13 cellular contexts compared by ENCODE assay signal in the genomic region with DNA sequence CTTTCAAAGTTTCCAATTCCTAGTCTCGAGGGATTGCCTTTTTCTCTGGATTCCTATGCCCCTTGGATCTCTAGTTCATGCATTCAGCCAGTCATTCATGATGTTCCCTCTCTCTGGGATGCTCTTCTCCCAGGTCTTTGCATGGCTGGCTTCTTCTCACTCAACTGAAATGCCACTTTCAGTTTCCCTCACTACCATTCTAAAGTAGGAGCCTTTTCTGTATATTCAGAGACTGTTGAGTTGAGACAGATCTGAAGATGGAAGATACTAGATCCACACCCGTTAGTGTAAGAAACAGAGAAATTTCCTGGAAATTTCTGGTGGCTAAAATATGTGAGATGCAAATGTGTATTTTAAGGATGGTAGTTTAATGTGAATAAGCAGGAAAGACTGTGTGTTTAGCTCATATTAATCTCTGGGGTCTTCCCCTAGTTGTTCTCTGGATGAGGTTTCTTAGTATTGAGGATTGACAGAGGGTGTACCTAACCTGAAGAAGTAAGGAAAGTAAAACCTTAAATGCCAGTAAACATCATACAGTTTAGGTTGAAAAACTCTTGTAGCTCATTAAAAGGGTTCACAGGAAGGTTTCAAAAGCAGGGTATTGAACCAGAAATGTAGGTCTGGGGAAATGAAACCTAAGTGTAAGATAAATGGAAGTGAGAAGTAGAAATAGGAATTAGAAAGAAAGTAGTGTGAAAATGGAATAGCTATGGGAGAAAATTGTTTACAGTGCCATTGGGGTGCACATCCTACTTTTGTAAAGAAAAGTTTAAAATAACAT.
A peak's percentile ranks its signal among the peaks of the same experiment; 100 is the strongest.
DNase-seq lines count a peak whose midpoint lies in the region; ATAC-seq and TF ChIP-seq lines count a peak whose summit lies in the region.
"Had no signal": no experiment of that assay in that cellular context is flagged by ENCODE, and none has a peak within 500 bp of the region (broad histone marks: within the 10 kb centered on the region; RNA-seq: fewer than 3 reads in every experiment).

No MANE protein-coding gene starts in this region.

- no peaks in the 10 kb centered on the region for H3F3A ChIP-seq in GM23338 (replicated peaks; ENCODE audit: low read depth)

- H2AK5ac ChIP-seq in mesendoderm (ENCODE audit: low read length) = no peak overlapping the region

- peaks cover 4% of the 10 kb centered on the region for H3K27me3 Mint-ChIP-seq in GM23338 (ENCODE audit: insufficient read depth, low read depth, poor library complexity)
- no peaks in the 10 kb centered on the region for H3K27me3 Mint-ChIP-seq in activated CD8-positive, alpha-beta T cell treated with anti-CD3 and anti-CD28 coated beads, Interleukin-2, amount 10 ng/mL, durations not matched to agents 7 days and 5 days (ENCODE audit: low read depth)

- H3K56ac ChIP-seq in mesendoderm (ENCODE audit: low read length) = no peak overlapping the region

- no peak overlapping the region for H3K4ac ChIP-seq in mesendoderm (ENCODE audit: low read depth, low read length)

- H3K27ac ChIP-seq in GM23338 (ENCODE audit: low read depth) (no peak overlapping the region), mesendoderm (ENCODE audit: low read depth, low read length) (no peak overlapping the region)

- H3K9ac ChIP-seq in mesendoderm (ENCODE audit: low read length) = no peak overlapping the region

- H2BK15ac ChIP-seq in mesendoderm (replicated peaks; ENCODE audit: low read depth) = no peak overlapping the region

- no peak overlapping the region for H3K4me3 Mint-ChIP-seq in GM23338
- H3K4me3 Mint-ChIP-seq in activated CD8-positive, alpha-beta T cell treated with anti-CD3 and anti-CD28 coated beads, Interleukin-2, amount 10 ng/mL, durations not matched to agents 7 days and 5 days = no peak overlapping the region

- no peak overlapping the region for H4K5ac ChIP-seq in mesendoderm (ENCODE audit: low read length)

- ATAC-seq in GM18870 (IDR thresholded peaks at IDR 0.05; ENCODE audit: unreplicated experiment) (peak; percentile 65), GM23338 (no peak), HG03469 (IDR thresholded peaks at IDR 0.05; ENCODE audit: unreplicated experiment) (peak; percentile 59)
- no peak for ATAC-seq in activated CD8-positive, alpha-beta T cell treated with anti-CD3 and anti-CD28 coated beads, Interleukin-2, amount 10 ng/mL, durations not matched to agents 7 days and 5 days
- ATAC-seq: esophagus mucosa had no signal

- H3K23ac ChIP-seq in mesendoderm (ENCODE audit: low read length) = no peak overlapping the region

- H3K36me3 Mint-ChIP-seq in GM23338 (ENCODE audit: low read depth) = peaks cover 2% of the 10 kb centered on the region; the same call in 2 of the 3 replicates
- H3K36me3 Mint-ChIP-seq in activated CD8-positive, alpha-beta T cell treated with anti-CD3 and anti-CD28 coated beads, Interleukin-2, amount 10 ng/mL, durations not matched to agents 7 days and 5 days (ENCODE audit: low read depth) = no peaks in the 10 kb centered on the region

- H3K27ac Mint-ChIP-seq in GM23338 = no peak overlapping the region
- H3K27ac Mint-ChIP-seq in activated CD8-positive, alpha-beta T cell treated with anti-CD3 and anti-CD28 coated beads, Interleukin-2, amount 10 ng/mL, durations not matched to agents 7 days and 5 days = no peak overlapping the region

- CTCF ChIA-PET in activated CD8-positive, alpha-beta T cell treated with anti-CD3 and anti-CD28 coated beads, Interleukin-2, amount 10 ng/mL, durations not matched to agents 7 days and 5 days (lab: Charles Lee) = no interaction called here

- TF ChIP-seq CTCF in GM23338 (conservative IDR thresholded peaks at IDR 0.05; ENCODE audit: low read depth in 2 of 2) = no peak

- no peak for DNase-seq in GM23338 (ENCODE audit: low spot score)
- no peak for DNase-seq in mesendoderm
- DNase-seq in activated CD8-positive, alpha-beta T cell treated with anti-CD3 and anti-CD28 coated beads, Interleukin-2, amount 10 ng/mL, durations not matched to agents 7 days and 5 days = no peak
- DNase-seq in stimulated activated naive CD4-positive, alpha-beta T cell treated with Interleukin-2 at 50 U/mL for 16 hours (lab: John Stamatoyannopoulos, UW) = no peak
- DNase-seq in NCI-H146 (lab: John Stamatoyannopoulos, UW) = no peak
- DNase-seq in stimulated activated CD4-positive, alpha-beta T cell treated with anti-CD3 and anti-CD28 coated beads, Interleukin-2, amount 100 ng/mL, for 48 hours = no peak
- DNase-seq: activated CD4-positive, alpha-beta T cell treated with anti-CD3 and anti-CD28 coated beads for 1 hour; left cardiac atrium; retina; stimulated activated CD8-positive, alpha-beta memory T cell treated with anti-CD3 and anti-CD28 coated beads, Interleukin-4, amount 100 ng/mL, for 48 hours had no signal

- peak overlapping the region; percentile 30; the same call in 1 of the 2 replicates for H2AFZ ChIP-seq in GM23338

- H3K36me3 ChIP-seq in GM23338 (ENCODE audit: insufficient read depth) = no peaks in the 10 kb centered on the region
- no peaks in the 10 kb centered on the region for H3K36me3 ChIP-seq in mesendoderm (ENCODE audit: control insufficient read depth, insufficient read depth, low read length)

- H3K9me2 ChIP-seq in GM23338 (ENCODE audit: insufficient read depth) = peaks cover 8% of the 10 kb centered on the region

- no peaks in the 10 kb centered on the region for H4K20me1 ChIP-seq in GM23338 (replicated peaks; ENCODE audit: insufficient read depth)

- H3K79me2 ChIP-seq in GM23338 (replicated peaks; ENCODE audit: insufficient read depth) (no peaks in the 10 kb centered on the region), mesendoderm (ENCODE audit: control insufficient read depth, insufficient read depth, low read length) (no peaks in the 10 kb centered on the region)

- H2BK5ac ChIP-seq in mesendoderm (ENCODE audit: low read length) = no peak overlapping the region

- no peak overlapping the region for H4K8ac ChIP-seq in mesendoderm (ENCODE audit: low read depth, low read length)

- peaks cover 9% of the 10 kb centered on the region for H3K9me3 Mint-ChIP-seq in GM23338
- H3K9me3 Mint-ChIP-seq in activated CD8-positive, alpha-beta T cell treated with anti-CD3 and anti-CD28 coated beads, Interleukin-2, amount 10 ng/mL, durations not matched to agents 7 days and 5 days (ENCODE audit: insufficient read depth) = no peaks in the 10 kb centered on the region

- no peak overlapping the region for H3K4me2 ChIP-seq in GM23338
- no peak overlapping the region for H3K4me2 ChIP-seq in mesendoderm (ENCODE audit: low read length)

- H3K4me3 ChIP-seq in GM23338 (no peak overlapping the region), mesendoderm (ENCODE audit: low read length) (no peak overlapping the region)

- WGBS in mesendoderm (ENCODE audit: extremely low coverage, insufficient coverage, low lambda C conversion rate) = no CpG with 5 or more reads among the region's 2 CpGs

- peak overlapping the region; percentile 15 for H2BK120ac ChIP-seq in mesendoderm (ENCODE audit: low read depth, low read length)

- H3K18ac ChIP-seq in mesendoderm (ENCODE audit: low read length) = peak overlapping the region; percentile 76

- peaks cover 21% of the 10 kb centered on the region for H3K4me1 Mint-ChIP-seq in GM23338
- no peaks in the 10 kb centered on the region for H3K4me1 Mint-ChIP-seq in activated CD8-positive, alpha-beta T cell treated with anti-CD3 and anti-CD28 coated beads, Interleukin-2, amount 10 ng/mL, durations not matched to agents 7 days and 5 days (ENCODE audit: low read depth)

- POLR2A ChIA-PET in activated CD8-positive, alpha-beta T cell treated with anti-CD3 and anti-CD28 coated beads, Interleukin-2, amount 10 ng/mL, durations not matched to agents 7 days and 5 days (lab: Charles Lee) = no interaction called here

- H3K27me3 ChIP-seq in GM23338 (ENCODE audit: insufficient read depth) (no peaks in the 10 kb centered on the region), mesendoderm (ENCODE audit: insufficient read depth, low read length, poor library complexity) (no peaks in the 10 kb centered on the region)

- H3K4me1 ChIP-seq in GM23338 (ENCODE audit: insufficient read depth) = peaks cover 19% of the 10 kb centered on the region
- H3K4me1 ChIP-seq in mesendoderm (ENCODE audit: control insufficient read depth, low read depth, low read length) = peaks cover 3% of the 10 kb centered on the region

- no peaks in the 10 kb centered on the region for H3K79me1 ChIP-seq in mesendoderm (ENCODE audit: low read length)

TF ChIP-seq in GM23338, 12 proteins besides CTCF, POLR2A, EP300 and RAD21 (continues in another document):
- TF ChIP-seq, protein P1, sequence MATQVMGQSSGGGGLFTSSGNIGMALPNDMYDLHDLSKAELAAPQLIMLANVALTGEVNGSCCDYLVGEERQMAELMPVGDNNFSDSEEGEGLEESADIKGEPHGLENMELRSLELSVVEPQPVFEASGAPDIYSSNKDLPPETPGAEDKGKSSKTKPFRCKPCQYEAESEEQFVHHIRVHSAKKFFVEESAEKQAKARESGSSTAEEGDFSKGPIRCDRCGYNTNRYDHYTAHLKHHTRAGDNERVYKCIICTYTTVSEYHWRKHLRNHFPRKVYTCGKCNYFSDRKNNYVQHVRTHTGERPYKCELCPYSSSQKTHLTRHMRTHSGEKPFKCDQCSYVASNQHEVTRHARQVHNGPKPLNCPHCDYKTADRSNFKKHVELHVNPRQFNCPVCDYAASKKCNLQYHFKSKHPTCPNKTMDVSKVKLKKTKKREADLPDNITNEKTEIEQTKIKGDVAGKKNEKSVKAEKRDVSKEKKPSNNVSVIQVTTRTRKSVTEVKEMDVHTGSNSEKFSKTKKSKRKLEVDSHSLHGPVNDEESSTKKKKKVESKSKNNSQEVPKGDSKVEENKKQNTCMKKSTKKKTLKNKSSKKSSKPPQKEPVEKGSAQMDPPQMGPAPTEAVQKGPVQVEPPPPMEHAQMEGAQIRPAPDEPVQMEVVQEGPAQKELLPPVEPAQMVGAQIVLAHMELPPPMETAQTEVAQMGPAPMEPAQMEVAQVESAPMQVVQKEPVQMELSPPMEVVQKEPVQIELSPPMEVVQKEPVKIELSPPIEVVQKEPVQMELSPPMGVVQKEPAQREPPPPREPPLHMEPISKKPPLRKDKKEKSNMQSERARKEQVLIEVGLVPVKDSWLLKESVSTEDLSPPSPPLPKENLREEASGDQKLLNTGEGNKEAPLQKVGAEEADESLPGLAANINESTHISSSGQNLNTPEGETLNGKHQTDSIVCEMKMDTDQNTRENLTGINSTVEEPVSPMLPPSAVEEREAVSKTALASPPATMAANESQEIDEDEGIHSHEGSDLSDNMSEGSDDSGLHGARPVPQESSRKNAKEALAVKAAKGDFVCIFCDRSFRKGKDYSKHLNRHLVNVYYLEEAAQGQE (IDR thresholded peaks at IDR 0.05; ENCODE audit: unreplicated experiment) = no peak

Comparison
In these comparisons a context has a peak if more than half of its experiments do, and no peak if none do; other contexts are left out.
1. ATAC-seq: peak in GM18870 (single experiment) and HG03469 (single experiment); none in GM23338 (single experiment) and activated CD8-positive, alpha-beta T cell treated with anti-CD3 and anti-CD28 coated beads, Interleukin-2, amount 10 ng/mL, durations not matched to agents 7 days and 5 days (single experiment).